Comparison of ENCODE assay signal across 23 cellular contexts in the genomic region with DNA sequence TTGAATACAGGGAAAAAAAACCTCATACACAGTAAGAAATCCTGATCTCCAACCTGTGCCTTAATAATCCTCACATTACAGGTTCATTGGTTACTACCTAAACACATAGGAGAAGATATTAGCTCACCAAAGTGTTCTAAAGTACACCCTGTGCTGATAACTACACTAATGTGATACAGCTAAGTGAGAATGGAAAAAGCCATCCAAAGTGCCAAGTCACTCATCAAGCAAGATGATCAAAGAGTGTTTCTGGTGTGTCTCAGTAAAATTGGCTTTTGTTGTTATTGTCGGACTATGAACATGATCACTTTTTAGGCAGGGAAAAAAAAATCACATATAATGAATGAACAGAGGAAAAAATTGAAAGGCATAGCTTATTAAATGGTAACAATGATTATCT. TPM values are rescaled to one million over a fixed set of nuclear protein-coding genes. Genes with fewer than 3 reads are reported as not detected.
DNase-seq lines count a peak whose midpoint lies in the region; ATAC-seq and TF ChIP-seq lines count a peak whose summit lies in the region.
"Had no signal": no experiment of that assay in that cellular context is flagged by ENCODE, and none has a peak within 500 bp of the region (broad histone marks: within the 10 kb centered on the region; RNA-seq: fewer than 3 reads in every experiment).

No MANE protein-coding gene starts in this region.

- H3K4me1 Mint-ChIP-seq in GM23338 (no peaks in the 10 kb centered on the region; the same call in 2 of the 3 replicates), memory B cell (peaks cover 29% of the 10 kb centered on the region), WTC11 (peaks cover 2% of the 10 kb centered on the region; the same call in 1 of the 2 replicates)

- H3K36me3 ChIP-seq in BLaER1 = peaks cover 6% of the 10 kb centered on the region; the same call in 1 of the 2 replicates
- no peaks in the 10 kb centered on the region for H3K36me3 ChIP-seq in GM23338 (ENCODE audit: insufficient read depth)
- no peaks in the 10 kb centered on the region for H3K36me3 ChIP-seq in endocrine pancreas (ENCODE audit: control insufficient read depth, insufficient read depth, low read length)
- H3K36me3 ChIP-seq: vagina had no signal

- no peak overlapping the region for H3K4me3 ChIP-seq in BLaER1
- H3K4me3 ChIP-seq in GM23338 = no peak overlapping the region
- peak overlapping the region; percentile 29 for H3K4me3 ChIP-seq in endocrine pancreas (ENCODE audit: control insufficient read depth, insufficient read depth, low read length)
- H3K4me3 ChIP-seq: spleen, vagina had no signal

- H4K20me1 ChIP-seq in BLaER1 (peaks cover 91% of the 10 kb centered on the region), GM23338 (replicated peaks; ENCODE audit: insufficient read depth) (peaks cover 7% of the 10 kb centered on the region; the same call in 1 of the 2 replicates)

- POLR2A ChIA-PET in WTC11 (lab: Charles Lee) = no interaction called here

- H3F3A ChIP-seq in GM23338 (replicated peaks; ENCODE audit: low read depth) = no peaks in the 10 kb centered on the region

- no peak for ATAC-seq in GM23338
- ATAC-seq in memory B cell (ENCODE audit: low read depth) = no peak
- ATAC-seq in HG02763 (IDR thresholded peaks at IDR 0.05; ENCODE audit: unreplicated experiment) = no peak
- ATAC-seq in WTC11 = no peak
- ATAC-seq: SK-N-SH treated with all-trans-retinoic acid at 6 μM for 48 hours; stimulated activated effector memory CD8-positive, alpha-beta T cell treated with anti-CD3 and anti-CD28 coated beads, Interleukin-12 subunit alpha, Interleukin-12 subunit beta, amount 100 ng/mL, for 72 hours had no signal

- no peaks in the 10 kb centered on the region for H3K27me3 ChIP-seq in BLaER1
- H3K27me3 ChIP-seq in GM23338 (ENCODE audit: insufficient read depth) = no peaks in the 10 kb centered on the region
- no peaks in the 10 kb centered on the region for H3K27me3 ChIP-seq in endocrine pancreas (ENCODE audit: control insufficient read depth, insufficient read depth, low read length)
- H3K27me3 ChIP-seq: spleen, vagina had no signal

- CTCF ChIA-PET in WTC11 (lab: Charles Lee) = no interaction called here

- H3K4me2 ChIP-seq in BLaER1 = 0 out of 2 replicates have a peak overlapping the region, but pooled peaks have one; percentile 11
- H3K4me2 ChIP-seq in GM23338 = no peak overlapping the region

- H3K9me3 Mint-ChIP-seq in GM23338 (no peaks in the 10 kb centered on the region; the same call in 2 of the 3 replicates), memory B cell (no peaks in the 10 kb centered on the region), WTC11 (no peaks in the 10 kb centered on the region)
- H3K9me3 Mint-ChIP-seq: activated T-helper 2 cell treated with anti-CD3 and anti-CD28 coated beads, Interferon-gamma antibody, Interleukin-2, Interleukin-4, amounts not matched to agents 10 μg/mL and 5 μg/mL and 100 μg/mL, durations not matched to agents 14 hours and 24 hours and 36 hours; stimulated activated effector memory CD8-positive, alpha-beta T cell treated with anti-CD3 and anti-CD28 coated beads, Interleukin-12 subunit alpha, Interleukin-12 subunit beta, amount 100 ng/mL, for 72 hours had no signal

- H2AFZ ChIP-seq in GM23338 = no peak overlapping the region

- peak overlapping the region; percentile 33 for H3K27ac Mint-ChIP-seq in GM23338
- peak overlapping the region; percentile 79 for H3K27ac Mint-ChIP-seq in memory B cell
- no peak overlapping the region for H3K27ac Mint-ChIP-seq in WTC11
- H3K27ac Mint-ChIP-seq: activated naive CD8-positive, alpha-beta T cell; activated T-helper 2 cell treated with anti-CD3 and anti-CD28 coated beads, Interferon-gamma antibody, Interleukin-2, Interleukin-4, amounts not matched to agents 10 μg/mL and 5 μg/mL and 100 μg/mL, durations not matched to agents 14 hours and 24 hours and 36 hours; stimulated activated effector memory CD8-positive, alpha-beta T cell treated with anti-CD3 and anti-CD28 coated beads, Interleukin-12 subunit alpha, Interleukin-12 subunit beta, amount 100 ng/mL, for 72 hours had no signal

- H3K79me2 ChIP-seq in GM23338 (replicated peaks; ENCODE audit: insufficient read depth) = peaks cover 69% of the 10 kb centered on the region

- no peaks in the 10 kb centered on the region; the same call in 2 of the 3 replicates for H3K36me3 Mint-ChIP-seq in GM23338 (ENCODE audit: low read depth)
- peaks cover 2% of the 10 kb centered on the region for H3K36me3 Mint-ChIP-seq in memory B cell
- H3K36me3 Mint-ChIP-seq in WTC11 = no peaks in the 10 kb centered on the region; the same call in 1 of the 2 replicates

- H3K4me1 ChIP-seq in BLaER1 = peaks cover 49% of the 10 kb centered on the region
- no peaks in the 10 kb centered on the region for H3K4me1 ChIP-seq in GM23338 (ENCODE audit: insufficient read depth)
- peaks cover 26% of the 10 kb centered on the region for H3K4me1 ChIP-seq in endocrine pancreas (ENCODE audit: control insufficient read depth, insufficient read depth, low read length)

- no peak overlapping the region for H3K9ac ChIP-seq in BLaER1
- H3K9ac ChIP-seq in endocrine pancreas (ENCODE audit: control insufficient read depth, insufficient read depth, low read length) = no peak overlapping the region

- H3K9me2 ChIP-seq in GM23338 (ENCODE audit: insufficient read depth) = no peaks in the 10 kb centered on the region

- H3K4me3 Mint-ChIP-seq in GM23338 (no peak overlapping the region), memory B cell (no peak overlapping the region), WTC11 (no peak overlapping the region)
- H3K4me3 Mint-ChIP-seq: activated naive CD8-positive, alpha-beta T cell; stimulated activated effector memory CD8-positive, alpha-beta T cell treated with anti-CD3 and anti-CD28 coated beads, Interleukin-12 subunit alpha, Interleukin-12 subunit beta, amount 100 ng/mL, for 72 hours had no signal

- TF ChIP-seq CTCF in GM23338 (conservative IDR thresholded peaks at IDR 0.05; ENCODE audit: low read depth in 2 of 2) = no peak
- no peak for TF ChIP-seq CTCF in WTC11 (IDR thresholded peaks at IDR 0.05)

- H3K9me3 ChIP-seq in BLaER1 (no peaks in the 10 kb centered on the region), endocrine pancreas (ENCODE audit: control insufficient read depth, low read length) (no peaks in the 10 kb centered on the region)
- H3K9me3 ChIP-seq: spleen, vagina had no signal

- DNase-seq in GM23338 (ENCODE audit: low spot score) (no peak), memory B cell (ENCODE audit: low spot score in 2 of 2) (no peak), WTC11 (ENCODE audit: low spot score) (no peak), cerebellar nuclear complex (lab: John Stamatoyannopoulos, UW) (no peak)
- DNase-seq in activated naive CD4-positive, alpha-beta T cell treated with anti-CD3 and anti-CD28 coated beads, Interleukin-2, amount 50 U/mL, for 16 hours = no peak
- DNase-seq: activated CD8-positive, alpha-beta memory T cell treated with anti-CD3 and anti-CD28 coated beads, Interleukin-2, amount 50 U/mL, for 4 hours; aorta; C1 segment of cervical spinal cord; caudate nucleus; dermis blood vessel endothelial cell; MV-4-11; NCI-H1694; NCI-H526; spleen; stimulated activated CD4-positive, alpha-beta T cell treated with anti-CD3 and anti-CD28 coated beads, Interleukin-2, amount 100 ng/mL, for 48 hours had no signal

- H3K27ac ChIP-seq in BLaER1 = no peak overlapping the region
- no peak overlapping the region for H3K27ac ChIP-seq in GM23338 (ENCODE audit: low read depth)
- H3K27ac ChIP-seq: vagina had no signal

- peaks cover 2% of the 10 kb centered on the region for H3K27me3 Mint-ChIP-seq in GM23338 (ENCODE audit: insufficient read depth, low read depth, poor library complexity)
- no peaks in the 10 kb centered on the region for H3K27me3 Mint-ChIP-seq in memory B cell
- no peaks in the 10 kb centered on the region for H3K27me3 Mint-ChIP-seq in WTC11 (ENCODE audit: low read depth)
- H3K27me3 Mint-ChIP-seq: activated naive CD8-positive, alpha-beta T cell had no signal

TF ChIP-seq in WTC11, 78 proteins besides CTCF, POLR2A, EP300 and RAD21 (continues in another document):
- TF ChIP-seq, protein P1, sequence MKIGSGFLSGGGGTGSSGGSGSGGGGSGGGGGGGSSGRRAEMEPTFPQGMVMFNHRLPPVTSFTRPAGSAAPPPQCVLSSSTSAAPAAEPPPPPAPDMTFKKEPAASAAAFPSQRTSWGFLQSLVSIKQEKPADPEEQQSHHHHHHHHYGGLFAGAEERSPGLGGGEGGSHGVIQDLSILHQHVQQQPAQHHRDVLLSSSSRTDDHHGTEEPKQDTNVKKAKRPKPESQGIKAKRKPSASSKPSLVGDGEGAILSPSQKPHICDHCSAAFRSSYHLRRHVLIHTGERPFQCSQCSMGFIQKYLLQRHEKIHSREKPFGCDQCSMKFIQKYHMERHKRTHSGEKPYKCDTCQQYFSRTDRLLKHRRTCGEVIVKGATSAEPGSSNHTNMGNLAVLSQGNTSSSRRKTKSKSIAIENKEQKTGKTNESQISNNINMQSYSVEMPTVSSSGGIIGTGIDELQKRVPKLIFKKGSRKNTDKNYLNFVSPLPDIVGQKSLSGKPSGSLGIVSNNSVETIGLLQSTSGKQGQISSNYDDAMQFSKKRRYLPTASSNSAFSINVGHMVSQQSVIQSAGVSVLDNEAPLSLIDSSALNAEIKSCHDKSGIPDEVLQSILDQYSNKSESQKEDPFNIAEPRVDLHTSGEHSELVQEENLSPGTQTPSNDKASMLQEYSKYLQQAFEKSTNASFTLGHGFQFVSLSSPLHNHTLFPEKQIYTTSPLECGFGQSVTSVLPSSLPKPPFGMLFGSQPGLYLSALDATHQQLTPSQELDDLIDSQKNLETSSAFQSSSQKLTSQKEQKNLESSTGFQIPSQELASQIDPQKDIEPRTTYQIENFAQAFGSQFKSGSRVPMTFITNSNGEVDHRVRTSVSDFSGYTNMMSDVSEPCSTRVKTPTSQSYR (CRISPR knock-in tag; IDR thresholded peaks at IDR 0.05) = no peak
- no peak for TF ChIP-seq RORB (CRISPR knock-in tag; IDR thresholded peaks at IDR 0.05)
- TF ChIP-seq ZNF671 (CRISPR knock-in tag; IDR thresholded peaks at IDR 0.05) = no peak
- TF ChIP-seq, protein P2, sequence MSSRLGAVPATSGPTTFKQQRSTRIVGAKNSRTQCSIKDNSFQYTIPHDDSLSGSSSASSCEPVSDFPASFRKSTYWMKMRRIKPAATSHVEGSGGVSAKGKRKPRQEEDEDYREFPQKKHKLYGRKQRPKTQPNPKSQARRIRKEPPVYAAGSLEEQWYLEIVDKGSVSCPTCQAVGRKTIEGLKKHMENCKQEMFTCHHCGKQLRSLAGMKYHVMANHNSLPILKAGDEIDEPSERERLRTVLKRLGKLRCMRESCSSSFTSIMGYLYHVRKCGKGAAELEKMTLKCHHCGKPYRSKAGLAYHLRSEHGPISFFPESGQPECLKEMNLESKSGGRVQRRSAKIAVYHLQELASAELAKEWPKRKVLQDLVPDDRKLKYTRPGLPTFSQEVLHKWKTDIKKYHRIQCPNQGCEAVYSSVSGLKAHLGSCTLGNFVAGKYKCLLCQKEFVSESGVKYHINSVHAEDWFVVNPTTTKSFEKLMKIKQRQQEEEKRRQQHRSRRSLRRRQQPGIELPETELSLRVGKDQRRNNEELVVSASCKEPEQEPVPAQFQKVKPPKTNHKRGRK (CRISPR knock-in tag; IDR thresholded peaks at IDR 0.05; ENCODE audit: borderline replicate concordance) = no peak
- TF ChIP-seq RELA (CRISPR knock-in tag; IDR thresholded peaks at IDR 0.05; ENCODE audit: borderline replicate concordance) = no peak

RNA-seq across cellular contexts. Expression of a gene that starts 31.4 kb away (rescaled TPM):
- 76.5 and 86.1 TPM in 2 replicates for total RNA-seq in GM23338 (2014; rRNA removed; shearing (Covaris generic))
- polyA plus RNA-seq in GM23338 (2016; fragmentation: Nextera tagmentation; extraction: Ambion mirVana) = 24.9 and 31.0 TPM in 2 replicates
- 37.1 to 41.7 TPM (median 39.3 TPM) in 3 replicates for total RNA-seq in WTC11 (2021)
